Comparison of ENCODE assay signal across 8 cellular contexts in the genomic region with DNA sequence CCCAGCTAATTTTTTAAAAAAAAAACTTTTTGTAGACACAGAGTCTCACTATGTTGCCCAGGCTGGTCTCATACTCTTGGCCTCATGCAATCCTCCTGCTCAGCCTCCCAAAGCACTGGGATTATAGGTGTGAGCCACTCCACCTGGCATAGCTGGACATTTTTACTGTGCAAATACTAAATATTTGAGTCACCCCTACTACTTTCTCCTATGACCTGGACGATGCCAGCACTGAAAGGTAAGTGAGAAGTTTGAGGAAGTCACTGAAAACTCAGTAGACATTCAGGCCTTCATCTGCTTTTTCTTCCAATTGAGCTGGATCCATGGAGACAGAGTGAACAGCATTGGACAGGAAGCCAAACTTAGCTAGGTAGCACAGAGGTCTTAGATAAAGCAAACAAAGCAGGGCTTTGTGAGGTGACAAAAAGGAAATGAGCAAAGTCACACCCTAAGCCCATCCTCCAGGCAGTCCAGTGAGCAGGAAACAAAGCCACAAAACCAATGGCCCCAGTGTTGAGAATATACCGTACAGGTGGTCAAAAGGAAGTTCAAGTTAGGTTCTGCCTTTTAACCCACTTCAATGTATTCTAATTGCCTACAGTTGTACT.
A peak's percentile ranks its signal among the peaks of the same experiment; 100 is the strongest.
DNase-seq lines count a peak whose midpoint lies in the region; ATAC-seq and TF ChIP-seq lines count a peak whose summit lies in the region.

No MANE protein-coding gene starts in this region.

- no peaks in the 10 kb centered on the region for H3K4me1 ChIP-seq in BE2C

- no peaks in the 10 kb centered on the region for H3K27me3 ChIP-seq in BE2C

- H3K36me3 ChIP-seq in BE2C = no peaks in the 10 kb centered on the region

- no peaks in the 10 kb centered on the region; the same call in 1 of the 2 replicates for H3K9me3 ChIP-seq in BE2C

- no peak overlapping the region for H3K27ac ChIP-seq in caudate nucleus (ENCODE audit: low read depth, low read length)

- ATAC-seq in GM21390 (IDR thresholded peaks at IDR 0.05; ENCODE audit: unreplicated experiment) (peak; percentile 97), HG03520 (IDR thresholded peaks at IDR 0.05; ENCODE audit: unreplicated experiment) (peak; percentile 88)
- ATAC-seq in activated naive CD8-positive, alpha-beta T cell treated with anti-CD3 and anti-CD28 coated beads, Interleukin-2, amount 10 ng/mL, durations not matched to agents 7 days and 5 days (ENCODE audit: low read depth) = peak; percentile 94

- POLR2A ChIA-PET in activated naive CD8-positive, alpha-beta T cell treated with anti-CD3 and anti-CD28 coated beads, Interleukin-2, amount 10 ng/mL, durations not matched to agents 7 days and 5 days (lab: Charles Lee) = interaction anchor here (0.6 to 1.0 kb wide), 4 partner anchors 46 to 266 kb away, joined by 3 read pairs; no protein-coding TSS in a partner anchor

- H3K27me3 Mint-ChIP-seq in activated naive CD8-positive, alpha-beta T cell treated with anti-CD3 and anti-CD28 coated beads, Interleukin-2, amount 10 ng/mL, durations not matched to agents 7 days and 5 days = no peaks in the 10 kb centered on the region
- H3K27me3 Mint-ChIP-seq in progenitor cell of endocrine pancreas = no peaks in the 10 kb centered on the region

- H3K27ac Mint-ChIP-seq in activated naive CD8-positive, alpha-beta T cell treated with anti-CD3 and anti-CD28 coated beads, Interleukin-2, amount 10 ng/mL, durations not matched to agents 7 days and 5 days = peak overlapping the region; percentile 95
- no peak overlapping the region for H3K27ac Mint-ChIP-seq in progenitor cell of endocrine pancreas

- no peaks in the 10 kb centered on the region for H3K9me3 Mint-ChIP-seq in activated naive CD8-positive, alpha-beta T cell treated with anti-CD3 and anti-CD28 coated beads, Interleukin-2, amount 10 ng/mL, durations not matched to agents 7 days and 5 days
- H3K9me3 Mint-ChIP-seq in progenitor cell of endocrine pancreas (ENCODE audit: low read depth) = no peaks in the 10 kb centered on the region

- H3K4me3 Mint-ChIP-seq in activated naive CD8-positive, alpha-beta T cell treated with anti-CD3 and anti-CD28 coated beads, Interleukin-2, amount 10 ng/mL, durations not matched to agents 7 days and 5 days = peak overlapping the region; percentile 67
- H3K4me3 Mint-ChIP-seq in progenitor cell of endocrine pancreas (ENCODE audit: low read depth) = no peak overlapping the region

- TF ChIP-seq CTCF in GM13976 (IDR thresholded peaks at IDR 0.05; ENCODE audit: borderline replicate concordance, control extremely low read depth, extremely low read depth, insufficient read depth, missing control alignments) (no peak), BE2C (IDR thresholded peaks at IDR 0.05; ENCODE audit: low read depth, low read length) (no peak), progenitor cell of endocrine pancreas (IDR thresholded peaks at IDR 0.05; ENCODE audit: unreplicated experiment) (no peak)

- DNase-seq in GM13976 (ENCODE audit: low spot score) = peak; percentile 60
- DNase-seq in activated naive CD8-positive, alpha-beta T cell treated with anti-CD3 and anti-CD28 coated beads, Interleukin-2, amount 10 ng/mL, durations not matched to agents 7 days and 5 days = no peak
- DNase-seq in BE2C = no peak
- no peak for DNase-seq in SK-N-DZ (ENCODE audit: low spot score)
- no peak for DNase-seq in progenitor cell of endocrine pancreas (ENCODE audit: low spot score, unreplicated experiment)
- no peak for DNase-seq in caudate nucleus (lab: John Stamatoyannopoulos, UW)

- in situ Hi-C loops in GM13976 (cut with MboI; ENCODE audit: low sequenced_read_pairs, unreplicated experiment) = no loop called here

- H3K4me1 Mint-ChIP-seq in activated naive CD8-positive, alpha-beta T cell treated with anti-CD3 and anti-CD28 coated beads, Interleukin-2, amount 10 ng/mL, durations not matched to agents 7 days and 5 days = peaks cover 39% of the 10 kb centered on the region
- no peaks in the 10 kb centered on the region for H3K4me1 Mint-ChIP-seq in progenitor cell of endocrine pancreas (ENCODE audit: low read depth)

- no peak overlapping the region for H3K4me3 ChIP-seq in BE2C (ENCODE audit: low read depth, low read length)

- peaks cover 18% of the 10 kb centered on the region for H3K36me3 Mint-ChIP-seq in activated naive CD8-positive, alpha-beta T cell treated with anti-CD3 and anti-CD28 coated beads, Interleukin-2, amount 10 ng/mL, durations not matched to agents 7 days and 5 days
- no peaks in the 10 kb centered on the region for H3K36me3 Mint-ChIP-seq in progenitor cell of endocrine pancreas (ENCODE audit: insufficient read depth)
